1 cellular context compared by ENCODE assay signal in the genomic region with DNA sequence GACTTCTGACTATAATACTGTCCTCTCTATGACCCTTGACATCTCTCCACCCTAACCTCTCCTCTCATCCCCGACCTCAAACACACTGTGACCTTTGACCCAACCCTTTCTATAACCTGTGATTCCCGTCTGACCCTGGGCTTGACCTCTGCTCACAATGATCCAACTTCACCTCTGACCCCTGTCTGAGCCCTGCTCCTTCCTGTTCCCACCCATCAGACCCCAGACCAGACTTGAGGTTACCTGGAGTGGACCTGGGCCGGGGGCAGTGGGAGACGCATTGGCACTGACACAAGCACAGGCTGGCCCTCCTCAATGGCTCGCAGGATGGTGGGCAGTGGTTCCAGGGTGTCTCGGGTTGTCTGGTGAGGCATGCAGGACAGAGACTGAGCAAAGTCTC.
TF ChIP-seq lines count a peak whose summit lies in the region.

No MANE protein-coding gene starts in this region.

TF ChIP-seq in liver, 16 proteins besides CTCF, POLR2A, EP300 and RAD21 (continued from another document):
- TF ChIP-seq, protein P1, sequence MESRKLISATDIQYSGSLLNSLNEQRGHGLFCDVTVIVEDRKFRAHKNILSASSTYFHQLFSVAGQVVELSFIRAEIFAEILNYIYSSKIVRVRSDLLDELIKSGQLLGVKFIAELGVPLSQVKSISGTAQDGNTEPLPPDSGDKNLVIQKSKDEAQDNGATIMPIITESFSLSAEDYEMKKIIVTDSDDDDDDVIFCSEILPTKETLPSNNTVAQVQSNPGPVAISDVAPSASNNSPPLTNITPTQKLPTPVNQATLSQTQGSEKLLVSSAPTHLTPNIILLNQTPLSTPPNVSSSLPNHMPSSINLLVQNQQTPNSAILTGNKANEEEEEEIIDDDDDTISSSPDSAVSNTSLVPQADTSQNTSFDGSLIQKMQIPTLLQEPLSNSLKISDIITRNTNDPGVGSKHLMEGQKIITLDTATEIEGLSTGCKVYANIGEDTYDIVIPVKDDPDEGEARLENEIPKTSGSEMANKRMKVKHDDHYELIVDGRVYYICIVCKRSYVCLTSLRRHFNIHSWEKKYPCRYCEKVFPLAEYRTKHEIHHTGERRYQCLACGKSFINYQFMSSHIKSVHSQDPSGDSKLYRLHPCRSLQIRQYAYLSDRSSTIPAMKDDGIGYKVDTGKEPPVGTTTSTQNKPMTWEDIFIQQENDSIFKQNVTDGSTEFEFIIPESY (IDR thresholded peaks at IDR 0.05) = no peak
- no peak for TF ChIP-seq HNF4G (IDR thresholded peaks at IDR 0.05)
- TF ChIP-seq RXRA (IDR thresholded peaks at IDR 0.05) = peak; percentile 85 to 93
- no peak for TF ChIP-seq GABPA (IDR thresholded peaks at IDR 0.05 in 1 of 2, conservative IDR thresholded peaks at IDR 0.05 in 1 of 2)
- no peak for TF ChIP-seq TAF1 (conservative IDR thresholded peaks at IDR 0.05)
- TF ChIP-seq HNF4A (conservative IDR thresholded peaks at IDR 0.05) = peak; percentile 46 to 67
- TF ChIP-seq, protein P2, sequence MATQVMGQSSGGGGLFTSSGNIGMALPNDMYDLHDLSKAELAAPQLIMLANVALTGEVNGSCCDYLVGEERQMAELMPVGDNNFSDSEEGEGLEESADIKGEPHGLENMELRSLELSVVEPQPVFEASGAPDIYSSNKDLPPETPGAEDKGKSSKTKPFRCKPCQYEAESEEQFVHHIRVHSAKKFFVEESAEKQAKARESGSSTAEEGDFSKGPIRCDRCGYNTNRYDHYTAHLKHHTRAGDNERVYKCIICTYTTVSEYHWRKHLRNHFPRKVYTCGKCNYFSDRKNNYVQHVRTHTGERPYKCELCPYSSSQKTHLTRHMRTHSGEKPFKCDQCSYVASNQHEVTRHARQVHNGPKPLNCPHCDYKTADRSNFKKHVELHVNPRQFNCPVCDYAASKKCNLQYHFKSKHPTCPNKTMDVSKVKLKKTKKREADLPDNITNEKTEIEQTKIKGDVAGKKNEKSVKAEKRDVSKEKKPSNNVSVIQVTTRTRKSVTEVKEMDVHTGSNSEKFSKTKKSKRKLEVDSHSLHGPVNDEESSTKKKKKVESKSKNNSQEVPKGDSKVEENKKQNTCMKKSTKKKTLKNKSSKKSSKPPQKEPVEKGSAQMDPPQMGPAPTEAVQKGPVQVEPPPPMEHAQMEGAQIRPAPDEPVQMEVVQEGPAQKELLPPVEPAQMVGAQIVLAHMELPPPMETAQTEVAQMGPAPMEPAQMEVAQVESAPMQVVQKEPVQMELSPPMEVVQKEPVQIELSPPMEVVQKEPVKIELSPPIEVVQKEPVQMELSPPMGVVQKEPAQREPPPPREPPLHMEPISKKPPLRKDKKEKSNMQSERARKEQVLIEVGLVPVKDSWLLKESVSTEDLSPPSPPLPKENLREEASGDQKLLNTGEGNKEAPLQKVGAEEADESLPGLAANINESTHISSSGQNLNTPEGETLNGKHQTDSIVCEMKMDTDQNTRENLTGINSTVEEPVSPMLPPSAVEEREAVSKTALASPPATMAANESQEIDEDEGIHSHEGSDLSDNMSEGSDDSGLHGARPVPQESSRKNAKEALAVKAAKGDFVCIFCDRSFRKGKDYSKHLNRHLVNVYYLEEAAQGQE (IDR thresholded peaks at IDR 0.05) = no peak
- TF ChIP-seq, protein P3, sequence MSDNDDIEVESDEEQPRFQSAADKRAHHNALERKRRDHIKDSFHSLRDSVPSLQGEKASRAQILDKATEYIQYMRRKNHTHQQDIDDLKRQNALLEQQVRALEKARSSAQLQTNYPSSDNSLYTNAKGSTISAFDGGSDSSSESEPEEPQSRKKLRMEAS (IDR thresholded peaks at IDR 0.05) = no peak
- TF ChIP-seq SP1 (IDR thresholded peaks at IDR 0.05) = peak; percentile 23
- peak; percentile 92 for TF ChIP-seq NR2F2 (IDR thresholded peaks at IDR 0.05)
